Comparison of ENCODE assay signal across 8 cellular contexts in genomic region chr14:105527381-105528196, GRCh38. TPM values are rescaled to one million over a fixed set of nuclear protein-coding genes. Genes with fewer than 3 reads are reported as not detected.
DNase-seq lines count a peak whose midpoint lies in the region; ATAC-seq and TF ChIP-seq lines count a peak whose summit lies in the region.

No MANE protein-coding gene starts in this region.

- TF ChIP-seq EP300 in SK-N-SH (IDR thresholded peaks at IDR 0.05; ENCODE audit: borderline replicate concordance in 1 of 2, low read depth in 1 of 2, low read length in 1 of 2): no peak

- H3K27me3 ChIP-seq in SK-N-SH (ENCODE audit: insufficient read depth): no peaks in the 10 kb centered on the region

- H3K4me1 Mint-ChIP-seq in progenitor cell of endocrine pancreas (ENCODE audit: low read depth): no peaks in the 10 kb centered on the region

- peak overlapping the region; percentile 62 for H3K27ac Mint-ChIP-seq in progenitor cell of endocrine pancreas

- H3K4me3 Mint-ChIP-seq in progenitor cell of endocrine pancreas (ENCODE audit: low read depth): peak overlapping the region; percentile 61

- H3K9me2 ChIP-seq in SK-N-SH: no peaks in the 10 kb centered on the region

- TF ChIP-seq CTCF in SK-N-SH (IDR thresholded peaks at IDR 0.05) (no peak), fibroblast of mammary gland (conservative IDR thresholded peaks at IDR 0.05; ENCODE audit: control insufficient read depth, insufficient read depth, low read depth, low read length) (no peak), progenitor cell of endocrine pancreas (IDR thresholded peaks at IDR 0.05; ENCODE audit: unreplicated experiment) (no peak)

- H3K4me3 ChIP-seq in SK-N-SH (ENCODE audit: low read depth in 2 of 2, low read length in 1 of 2): peak overlapping the region; percentile 64 to 69
- H3K4me3 ChIP-seq in fibroblast of mammary gland (ENCODE audit: control insufficient read depth, low read depth, low read length): peak overlapping the region; percentile 39

- H3K4me1 ChIP-seq in SK-N-SH (ENCODE audit: control insufficient read depth in 1 of 2, insufficient read depth in 2 of 2, low read depth in 1 of 2, low read length in 1 of 2): peaks cover 4 to 17% of the 10 kb centered on the region in 2 experiments; a peak in 2 of 4 replicates

- DNase-seq in ELF-1 (ENCODE audit: low read depth, low spot score) (peak; percentile 11), SK-N-SH (no peak), fibroblast of mammary gland (ENCODE audit: low read depth) (no peak), progenitor cell of endocrine pancreas (ENCODE audit: low spot score, unreplicated experiment) (no peak), posterior cingulate gyrus (no peak)

- peak overlapping the region; percentile 27 to 53; a peak in 2 of 4 replicates for H3K27ac ChIP-seq in SK-N-SH (ENCODE audit: low read depth in 2 of 2, low read length in 1 of 2)

- no peaks in the 10 kb centered on the region for H3K79me2 ChIP-seq in SK-N-SH (ENCODE audit: insufficient read depth)

- H3K27me3 Mint-ChIP-seq in progenitor cell of endocrine pancreas: peaks cover 27% of the 10 kb centered on the region

- no peaks in the 10 kb centered on the region for H3K9me3 ChIP-seq in SK-N-SH

- ATAC-seq in GM21515 (IDR thresholded peaks at IDR 0.05; ENCODE audit: unreplicated experiment) (no peak), GM21786 (IDR thresholded peaks at IDR 0.05; ENCODE audit: unreplicated experiment) (no peak), GM18909 (IDR thresholded peaks at IDR 0.05; ENCODE audit: poor library complexity, unreplicated experiment) (no peak)

- POLR2A ChIA-PET in SK-N-SH (lab: Yijun Ruan, JAX): interaction anchor here (1.0 kb wide), 1 partner anchor 47 kb away, joined by 4 read pairs; no protein-coding TSS in a partner anchor

- H4K20me1 ChIP-seq in SK-N-SH (ENCODE audit: insufficient read depth): no peaks in the 10 kb centered on the region

- no peak for TF ChIP-seq RAD21 in SK-N-SH (IDR thresholded peaks at IDR 0.05; ENCODE audit: low read length)

- peaks cover 19% of the 10 kb centered on the region for H3F3A ChIP-seq in SK-N-SH (replicated peaks; ENCODE audit: insufficient read depth)

- peak overlapping the region; percentile 66 for H3K9ac ChIP-seq in SK-N-SH

- H3K4me2 ChIP-seq in SK-N-SH: peak overlapping the region; percentile 98

- no peaks in the 10 kb centered on the region for H3K9me3 Mint-ChIP-seq in progenitor cell of endocrine pancreas (ENCODE audit: low read depth)

- peaks cover 0 to 2% of the 10 kb centered on the region in 2 experiments for H3K36me3 ChIP-seq in SK-N-SH (replicated peaks in 1 of 2; ENCODE audit: control insufficient read depth in 1 of 2, insufficient read depth in 2 of 2, low read length in 1 of 2)

- 64% methylated on average over 20 of the region's 44 CpGs for WGBS in SK-N-SH (ENCODE audit: low lambda C conversion rate)

- CTCF ChIA-PET in SK-N-SH (lab: Yijun Ruan, JAX): interaction anchor here (0.6 to 5.8 kb wide), 36 partner anchors 8 to 482 kb away, joined by 3 to 61 read pairs (median 4); partner anchors contain the start of genes CRIP1 and TEDC1

- peak overlapping the region; percentile 70 for H2AFZ ChIP-seq in SK-N-SH (ENCODE audit: low read depth)

- no peaks in the 10 kb centered on the region for H3K36me3 Mint-ChIP-seq in progenitor cell of endocrine pancreas (ENCODE audit: insufficient read depth)

- intact Hi-C loops in posterior cingulate gyrus (cut with DNase I): loop anchor here (1.0 kb wide), 3 partner anchors 37 to 157 kb away; no protein-coding TSS in a partner anchor

TF ChIP-seq in SK-N-SH, 30 proteins besides CTCF, POLR2A, EP300 and RAD21 (continues in another document):
- TF ChIP-seq USF2 (IDR thresholded peaks at IDR 0.05; ENCODE audit: borderline replicate concordance, low read depth, low read length) (no peak), YY1 (IDR thresholded peaks at IDR 0.05; ENCODE audit: low read depth) (no peak), SMC3 (IDR thresholded peaks at IDR 0.05; ENCODE audit: low read depth, low read length) (no peak), IRF3 (IDR thresholded peaks at IDR 0.05; ENCODE audit: low read depth, low read length) (no peak), USF1 (IDR thresholded peaks at IDR 0.05; ENCODE audit: borderline replicate concordance, low read depth) (no peak), MEF2A (IDR thresholded peaks at IDR 0.05; ENCODE audit: borderline replicate concordance, low read depth) (no peak), FOXJ3 (CRISPR knock-in tag; IDR thresholded peaks at IDR 0.05) (no peak), SIN3A (IDR thresholded peaks at IDR 0.05; ENCODE audit: borderline replicate concordance, low read depth, low read length) (no peak), JUND (IDR thresholded peaks at IDR 0.05) (no peak), RXRA (IDR thresholded peaks at IDR 0.05; ENCODE audit: borderline replicate concordance, low read depth) (no peak), REST (IDR thresholded peaks at IDR 0.05; ENCODE audit: low read depth, low read length) (no peak), EZH2phosphoT487 (IDR thresholded peaks at IDR 0.05; ENCODE audit: borderline replicate concordance, low read depth) (no peak)

RNA-seq across cellular contexts. Expression of gene TMEM121, which starts 1.2 kb away (rescaled TPM):
- 7.2 and 9.1 TPM in 2 replicates for polyA plus RNA-seq in SK-N-SH (2012; rRNA removed)
- 2.1 and 5.7 TPM in 2 replicates for polyA plus RNA-seq in SK-N-SH (2012; cell fraction: cytosol; rRNA removed)
- 5.1 and 5.9 TPM in 2 replicates for polyA plus RNA-seq in SK-N-SH (2012; cell fraction: nucleus; rRNA removed)
- 3.9 and 4.5 TPM in 2 replicates for total RNA-seq in progenitor cell of endocrine pancreas

RNA-seq across cellular contexts. Expression of gene TEDC1, which starts 36.5 kb away (rescaled TPM):
- 10.9 and 13.4 TPM in 2 replicates for polyA plus RNA-seq in SK-N-SH (2012; rRNA removed)
- 4.4 and 7.2 TPM in 2 replicates for polyA plus RNA-seq in SK-N-SH (2012; cell fraction: cytosol; rRNA removed)
- polyA plus RNA-seq in SK-N-SH (2012; cell fraction: nucleus; rRNA removed): 33.0 and 74.2 TPM in 2 replicates
- 20.5 and 20.8 TPM in 2 replicates for total RNA-seq in progenitor cell of endocrine pancreas

RNA-seq across cellular contexts. Expression of gene CRIP1, which starts 40.9 kb away (rescaled TPM):
- 0.68 and 0.72 TPM in 2 replicates for polyA plus RNA-seq in SK-N-SH (2012; rRNA removed)
- polyA plus RNA-seq in SK-N-SH (2012; cell fraction: cytosol; rRNA removed): 0.09 TPM in 1 of 2 replicates, not detected in the other
- polyA plus RNA-seq in SK-N-SH (2012; cell fraction: nucleus; rRNA removed): 9.8 and 16.8 TPM in 2 replicates
- total RNA-seq in progenitor cell of endocrine pancreas: 5.1 TPM in 2 replicates

RNA-seq across cellular contexts. Expression of gene CRIP2, which starts 53.0 kb away (rescaled TPM):
- 219 and 335 TPM in 2 replicates for polyA plus RNA-seq in SK-N-SH (2012; rRNA removed)
- polyA plus RNA-seq in SK-N-SH (2012; cell fraction: cytosol; rRNA removed): 154 and 228 TPM in 2 replicates
- 326 and 608 TPM in 2 replicates for polyA plus RNA-seq in SK-N-SH (2012; cell fraction: nucleus; rRNA removed)
- total RNA-seq in progenitor cell of endocrine pancreas: 17.0 and 19.6 TPM in 2 replicates
